32 cellular contexts compared by ENCODE assay signal in genomic region chr11:70486731-70487130, GRCh38.
A peak's percentile ranks its signal among the peaks of the same experiment; 100 is the strongest.
DNase-seq lines count a peak whose midpoint lies in the region; ATAC-seq, FAIRE-seq and TF ChIP-seq lines count a peak whose summit lies in the region.
"Had no signal": no experiment of that assay in that cellular context is flagged by ENCODE, and none has a peak within 500 bp of the region (broad histone marks: within the 10 kb centered on the region; RNA-seq: fewer than 3 reads in every experiment).

No MANE protein-coding gene starts in this region.

- no peak overlapping the region for H3K4ac ChIP-seq in neuronal stem cell (ENCODE audit: low read length)

- intact Hi-C loops in Right ventricle myocardium superior (cut with DNase I) (no loop called here), left cardiac atrium (cut with DNase I) (no loop called here), HepG2 (cut with micrococcal nuclease; ENCODE audit: unreplicated experiment) (no loop called here), right lobe of liver (cut with DNase I) (no loop called here)

- H3K9me3 ChIP-seq in HepG2 (ENCODE audit: low read length), result peaks cover 9% of the 10 kb centered on the region; the same call in 1 of the 2 replicates
- no peaks in the 10 kb centered on the region for H3K9me3 ChIP-seq in right lobe of liver
- H3K9me3 ChIP-seq in neuronal stem cell (replicated peaks in 1 of 2; ENCODE audit: control insufficient read depth in 2 of 2, insufficient read depth in 1 of 2, low read depth in 1 of 2, low read length in 2 of 2), result peaks cover 14 to 16% of the 10 kb centered on the region in 2 donors
- H3K9me3 ChIP-seq: A549 had no signal

- H3K9ac ChIP-seq in HepG2 (ENCODE audit: insufficient read depth, low read depth, low read length), result no peak overlapping the region
- H3K9ac ChIP-seq in neuronal stem cell (ENCODE audit: low read depth, low read length, poor library complexity), result no peak overlapping the region
- H3K9ac ChIP-seq: BLaER1; BLaER1 treated with 17β-estradiol and CSF1 and Interleukin-3, amounts not matched to agents 10 nM and 100 nM had no signal

- no peak overlapping the region for H4K91ac ChIP-seq in neuronal stem cell (ENCODE audit: low read depth, low read length, poor library complexity)

- no peak overlapping the region for H2BK15ac ChIP-seq in neuronal stem cell (ENCODE audit: low read length)

- CTCF ChIA-PET in HepG2 (lab: Yijun Ruan, JAX; ENCODE audit: low intra/inter-chr PET ratio, low total read pairs), result no interaction called here

- H3K4me3 ChIP-seq in HepG2 (replicated peaks in 1 of 3; ENCODE audit: insufficient read depth in 1 of 3, low read depth in 2 of 3, low read length in 3 of 3) (no peak overlapping the region), right lobe of liver (no peak overlapping the region), neuronal stem cell (ENCODE audit: low read length in 2 of 2) (no peak overlapping the region)
- H3K4me3 ChIP-seq: A549; BLaER1; BLaER1 treated with 17β-estradiol and CSF1 and Interleukin-3, amounts not matched to agents 10 nM and 100 nM had no signal

- 98% methylated on average over 10 of the region's 32 CpGs for WGBS in HepG2 (ENCODE audit: low lambda C conversion rate)
- no CpG with 5 or more reads among the region's 32 CpGs for WGBS in right lobe of liver (ENCODE audit: insufficient coverage, low coverage, low lambda C conversion rate, missing lambda C conversion rate)
- WGBS in neuronal stem cell (ENCODE audit: extremely low coverage in 2 of 2, insufficient read length in 2 of 2, insufficient replicate concordance in 1 of 2), 2 donors, result no CpG with 5 or more reads among the region's 32 CpGs

- no peak overlapping the region for H3K27ac ChIP-seq in HepG2 (ENCODE audit: extremely low read length, insufficient read depth, low read length)
- no peak overlapping the region for H3K27ac ChIP-seq in right lobe of liver
- no peak overlapping the region for H3K27ac ChIP-seq in neuronal stem cell (replicated peaks; ENCODE audit: low read length)
- H3K27ac ChIP-seq: 22Rv1; A549; BLaER1; BLaER1 treated with 17β-estradiol and CSF1 and Interleukin-3, amounts not matched to agents 10 nM and 100 nM; C4-2B had no signal

- no peaks in the 10 kb centered on the region for H3K79me1 ChIP-seq in neuronal stem cell (ENCODE audit: low read depth, low read length)

- no peak for FAIRE-seq in HepG2 (lab: Jason Lieb, UNC)
- FAIRE-seq: A204.1, A549, D721Med had no signal

- peaks cover 31 to 49% of the 10 kb centered on the region in 2 experiments; a peak in 4 of 5 replicates for H3K36me3 ChIP-seq in HepG2 (replicated peaks in 1 of 2; ENCODE audit: control insufficient read depth in 1 of 2, insufficient read depth in 2 of 2, low read length in 2 of 2)
- peaks cover 0 to 4% (median 0%) of the 10 kb centered on the region in 4 donors for H3K36me3 ChIP-seq in right lobe of liver
- peaks cover 1 to 92% of the 10 kb centered on the region in 2 donors for H3K36me3 ChIP-seq in neuronal stem cell (replicated peaks in 1 of 2; ENCODE audit: control insufficient read depth in 2 of 2, insufficient read depth in 2 of 2, low read length in 2 of 2)
- H3K36me3 ChIP-seq: BE2C, BLaER1 had no signal

- H2BK120ac ChIP-seq in neuronal stem cell (ENCODE audit: low read depth, low read length), result no peak overlapping the region

- H2AK5ac ChIP-seq in neuronal stem cell (ENCODE audit: low read depth, low read length), result peak overlapping the region; percentile 27

- no peak overlapping the region for H2AFZ ChIP-seq in HepG2 (ENCODE audit: low read length)
- no peak overlapping the region for H2AFZ ChIP-seq in neuronal stem cell (ENCODE audit: low read length)

- peak overlapping the region; percentile 40 for H3K18ac ChIP-seq in neuronal stem cell (ENCODE audit: low read length)

- TF ChIP-seq RAD21 in HepG2 (CRISPR knock-in tag; IDR thresholded peaks at IDR 0.05), result no peak

- no peak overlapping the region for H2BK12ac ChIP-seq in neuronal stem cell (ENCODE audit: low read length)

- peak overlapping the region; percentile 71 for H3K23ac ChIP-seq in neuronal stem cell (ENCODE audit: low read depth, low read length, poor library complexity)

- TF ChIP-seq CTCF in HepG2 (CRISPR knock-in tag; IDR thresholded peaks at IDR 0.05) (no peak), right lobe of liver (IDR thresholded peaks at IDR 0.05) (no peak)

- no TSS peak for BruUV-seq in HepG2 (replicated peaks; lab: Mats Ljungman, UMichigan)

- in situ Hi-C loops in HepG2 (cut with HindIII; ENCODE audit: extremely low pct_ligation_motif_present, low pct_unique_long_range_greater_than_20kb), result no loop called here

- H3K79me2 ChIP-seq in HepG2 (ENCODE audit: insufficient read depth, low read length), result no peaks in the 10 kb centered on the region

- no peaks in the 10 kb centered on the region for H4K20me1 ChIP-seq in HepG2 (ENCODE audit: insufficient read depth, low read length)
- H4K20me1 ChIP-seq: BLaER1; BLaER1 treated with 17β-estradiol and CSF1 and Interleukin-3, amounts not matched to agents 10 nM and 100 nM had no signal

- no peaks in the 10 kb centered on the region for H3K27me3 ChIP-seq in HepG2 (ENCODE audit: control insufficient read depth in 1 of 2, insufficient read depth in 2 of 2, low read length in 2 of 2)
- no peaks in the 10 kb centered on the region for H3K27me3 ChIP-seq in right lobe of liver
- H3K27me3 ChIP-seq in neuronal stem cell (ENCODE audit: control insufficient read depth in 3 of 3, insufficient read depth in 3 of 3, low read depth in 1 of 3, low read length in 3 of 3), result no peaks in the 10 kb centered on the region
- H3K27me3 ChIP-seq: BE2C; BLaER1; BLaER1 treated with 17β-estradiol and CSF1 and Interleukin-3, amounts not matched to agents 10 nM and 100 nM had no signal

- POLR2A ChIA-PET in HepG2 (lab: Yijun Ruan, JAX), result no interaction called here

- H3K4me2 ChIP-seq in HepG2 (ENCODE audit: low read depth, low read length) (no peak overlapping the region), neuronal stem cell (ENCODE audit: insufficient read depth, low read length, poor library complexity, severe bottlenecking) (no peak overlapping the region)
- H3K4me2 ChIP-seq: A549; BLaER1; BLaER1 treated with 17β-estradiol and CSF1 and Interleukin-3, amounts not matched to agents 10 nM and 100 nM had no signal

- DNase-seq in Right ventricle myocardium superior (peak; percentile 20), left cardiac atrium (no peak), HepG2 (ENCODE audit: low spot score) (no peak), right lobe of liver (no peak), neuronal stem cell (ENCODE audit: low spot score) (no peak), NCI-H128 (lab: John Stamatoyannopoulos, UW; ENCODE audit: unreplicated experiment) (no peak)
- DNase-seq: 8988T; ACHN; AML-193; BE2C; C1 segment of cervical spinal cord; Caco-2; Calu3; CD4-positive, alpha-beta memory T cell; CD4-positive, alpha-beta T cell; CD4-positive, CD25-positive, alpha-beta regulatory T cell; CD8-positive, alpha-beta T cell; COR-L47; DMS 273 treated with DMSO at 0.1 percent for 48 hours; DMS153; DMS53; DMS79; DMS79 treated with DMSO at 0.1 percent for 48 hours; DND-41; EL had no signal

- no peak overlapping the region for H3K14ac ChIP-seq in neuronal stem cell (ENCODE audit: low read length)

- no peak for TF ChIP-seq EP300 in HepG2 (IDR thresholded peaks at IDR 0.05; ENCODE audit: low read depth in 2 of 2, low read length in 2 of 2)
- no peak for TF ChIP-seq EP300 in HepG2 (CRISPR knock-in tag; IDR thresholded peaks at IDR 0.05; ENCODE audit: borderline replicate concordance)

- H3K4me1 ChIP-seq in HepG2 (ENCODE audit: insufficient read depth, low read length) (no peaks in the 10 kb centered on the region), right lobe of liver (peaks cover 0 to 9% (median 0%) of the 10 kb centered on the region in 4 donors), neuronal stem cell (ENCODE audit: control insufficient read depth in 2 of 2, insufficient read depth in 1 of 2, low read depth in 1 of 2, low read length in 2 of 2) (peaks cover 0 to 1% of the 10 kb centered on the region in 2 donors)
- H3K4me1 ChIP-seq: BE2C, Caco-2 had no signal

- H4K8ac ChIP-seq in neuronal stem cell (ENCODE audit: low read depth, low read length), result no peak overlapping the region

- no peak overlapping the region for H2BK5ac ChIP-seq in neuronal stem cell (ENCODE audit: low read length)

- ATAC-seq in Right ventricle myocardium superior (ENCODE audit: poor library complexity) (no peak), left cardiac atrium (no peak), HepG2 (no peak), right lobe of liver (no peak)
- ATAC-seq: A549; CD8-positive, alpha-beta T cell had no signal

- TF ChIP-seq POLR2A in HepG2 (IDR thresholded peaks at IDR 0.05; ENCODE audit: insufficient read depth in 1 of 2, low read depth in 2 of 2, low read length in 2 of 2) (no peak), right lobe of liver (IDR thresholded peaks at IDR 0.05) (no peak)

TF ChIP-seq in HepG2, 621 proteins besides CTCF, POLR2A, EP300 and RAD21:
- TF ChIP-seq ETV6 (CRISPR knock-in tag; conservative IDR thresholded peaks at IDR 0.05) (no peak), AGO2 (optimal IDR thresholded peaks at IDR 0.05; ENCODE audit: low read depth, low read length) (peak; percentile 23)
